In the genomic region with DNA sequence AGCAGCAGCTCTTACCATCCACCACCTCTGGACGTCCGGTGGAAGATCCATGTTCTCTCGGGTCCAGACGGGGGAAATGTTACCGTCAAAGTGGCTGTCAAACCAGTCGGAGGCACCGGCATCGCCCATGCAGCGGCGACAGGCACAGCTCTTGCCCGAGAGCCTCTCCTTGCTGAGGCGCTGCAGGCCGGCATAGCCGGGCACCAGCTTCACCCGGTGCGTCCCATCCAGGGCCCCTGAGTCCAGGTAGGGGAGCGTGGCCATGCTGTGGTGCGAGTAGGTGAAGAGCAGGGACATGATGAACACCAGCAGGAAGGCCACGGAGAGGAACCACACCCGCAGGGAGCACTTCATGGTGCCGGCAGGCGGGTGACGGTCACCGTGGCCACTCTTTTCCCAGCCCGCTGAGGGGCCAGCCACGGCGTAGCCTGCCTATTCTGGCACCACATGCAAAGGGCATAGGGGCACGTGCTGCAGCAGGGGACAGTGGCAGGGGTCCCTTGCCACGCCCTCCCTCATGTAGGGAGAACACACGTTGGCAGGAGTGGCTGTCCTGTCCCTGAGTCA, we compare ENCODE assay signal across 1 cellular context.
TF ChIP-seq lines count a peak whose summit lies in the region.

No MANE protein-coding gene starts in this region.

TF ChIP-seq in GM23338, 12 proteins besides CTCF, POLR2A, EP300 and RAD21 (continued from another document):
- TF ChIP-seq, protein P1, sequence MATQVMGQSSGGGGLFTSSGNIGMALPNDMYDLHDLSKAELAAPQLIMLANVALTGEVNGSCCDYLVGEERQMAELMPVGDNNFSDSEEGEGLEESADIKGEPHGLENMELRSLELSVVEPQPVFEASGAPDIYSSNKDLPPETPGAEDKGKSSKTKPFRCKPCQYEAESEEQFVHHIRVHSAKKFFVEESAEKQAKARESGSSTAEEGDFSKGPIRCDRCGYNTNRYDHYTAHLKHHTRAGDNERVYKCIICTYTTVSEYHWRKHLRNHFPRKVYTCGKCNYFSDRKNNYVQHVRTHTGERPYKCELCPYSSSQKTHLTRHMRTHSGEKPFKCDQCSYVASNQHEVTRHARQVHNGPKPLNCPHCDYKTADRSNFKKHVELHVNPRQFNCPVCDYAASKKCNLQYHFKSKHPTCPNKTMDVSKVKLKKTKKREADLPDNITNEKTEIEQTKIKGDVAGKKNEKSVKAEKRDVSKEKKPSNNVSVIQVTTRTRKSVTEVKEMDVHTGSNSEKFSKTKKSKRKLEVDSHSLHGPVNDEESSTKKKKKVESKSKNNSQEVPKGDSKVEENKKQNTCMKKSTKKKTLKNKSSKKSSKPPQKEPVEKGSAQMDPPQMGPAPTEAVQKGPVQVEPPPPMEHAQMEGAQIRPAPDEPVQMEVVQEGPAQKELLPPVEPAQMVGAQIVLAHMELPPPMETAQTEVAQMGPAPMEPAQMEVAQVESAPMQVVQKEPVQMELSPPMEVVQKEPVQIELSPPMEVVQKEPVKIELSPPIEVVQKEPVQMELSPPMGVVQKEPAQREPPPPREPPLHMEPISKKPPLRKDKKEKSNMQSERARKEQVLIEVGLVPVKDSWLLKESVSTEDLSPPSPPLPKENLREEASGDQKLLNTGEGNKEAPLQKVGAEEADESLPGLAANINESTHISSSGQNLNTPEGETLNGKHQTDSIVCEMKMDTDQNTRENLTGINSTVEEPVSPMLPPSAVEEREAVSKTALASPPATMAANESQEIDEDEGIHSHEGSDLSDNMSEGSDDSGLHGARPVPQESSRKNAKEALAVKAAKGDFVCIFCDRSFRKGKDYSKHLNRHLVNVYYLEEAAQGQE (IDR thresholded peaks at IDR 0.05; ENCODE audit: unreplicated experiment), result no peak
- TF ChIP-seq EZH2 (IDR thresholded peaks at IDR 0.05; ENCODE audit: low read depth, unreplicated experiment) (no peak), CREB1 (CRISPR knock-in tag; IDR thresholded peaks at IDR 0.05; ENCODE audit: low read depth) (no peak)
- TF ChIP-seq, protein P2, sequence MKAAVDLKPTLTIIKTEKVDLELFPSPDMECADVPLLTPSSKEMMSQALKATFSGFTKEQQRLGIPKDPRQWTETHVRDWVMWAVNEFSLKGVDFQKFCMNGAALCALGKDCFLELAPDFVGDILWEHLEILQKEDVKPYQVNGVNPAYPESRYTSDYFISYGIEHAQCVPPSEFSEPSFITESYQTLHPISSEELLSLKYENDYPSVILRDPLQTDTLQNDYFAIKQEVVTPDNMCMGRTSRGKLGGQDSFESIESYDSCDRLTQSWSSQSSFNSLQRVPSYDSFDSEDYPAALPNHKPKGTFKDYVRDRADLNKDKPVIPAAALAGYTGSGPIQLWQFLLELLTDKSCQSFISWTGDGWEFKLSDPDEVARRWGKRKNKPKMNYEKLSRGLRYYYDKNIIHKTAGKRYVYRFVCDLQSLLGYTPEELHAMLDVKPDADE (IDR thresholded peaks at IDR 0.05), result no peak
